ENCODE assay signal across 15 cellular contexts in the genomic region with DNA sequence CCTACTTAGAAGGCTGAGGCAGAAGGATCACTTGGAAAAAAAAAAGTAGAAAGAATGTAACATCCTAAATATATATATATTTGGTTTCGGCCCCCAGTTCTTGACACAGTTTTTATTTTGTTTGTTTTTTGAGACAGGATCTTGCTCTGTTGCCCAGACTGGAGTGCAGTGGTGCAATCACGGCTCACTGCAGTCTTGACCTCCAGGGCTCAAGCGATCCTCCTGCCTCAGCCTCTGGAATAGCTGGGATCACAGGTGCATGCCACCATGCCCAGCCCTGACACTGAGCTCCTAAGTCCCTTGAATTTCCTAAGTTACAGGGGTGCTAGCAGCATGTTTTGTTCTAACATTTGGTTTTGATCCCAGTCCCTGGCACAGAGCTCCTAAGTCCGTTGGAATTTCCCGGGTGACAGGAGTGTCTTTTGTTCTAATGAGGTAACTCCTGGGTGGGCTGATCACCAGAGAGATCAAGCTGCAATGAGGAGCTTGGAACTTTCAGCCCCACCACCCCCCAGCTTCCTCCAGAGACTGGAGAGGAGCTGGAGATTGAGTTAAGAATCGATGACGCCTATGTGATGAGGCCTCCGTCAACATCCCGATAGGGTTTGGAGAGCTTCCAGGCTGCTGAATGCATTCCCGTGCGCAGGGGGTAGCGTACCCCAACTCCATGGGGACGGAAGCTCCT.
"Had no signal": no experiment of that assay in that cellular context is flagged by ENCODE, and none has a peak within 500 bp of the region (broad histone marks: within the 10 kb centered on the region; RNA-seq: fewer than 3 reads in every experiment).

No MANE protein-coding gene starts in this region.

- H3K27ac ChIP-seq: foreskin keratinocyte, VCaP had no signal

- FAIRE-seq: pancreas, small intestine had no signal

- H3K4me1 ChIP-seq: foreskin keratinocyte had no signal

- ATAC-seq: activated CD8-positive, alpha-beta memory T cell treated with anti-CD3 and anti-CD28 coated beads, Interleukin-2, amount 10 ng/mL, durations not matched to agents 7 days and 5 days; foreskin keratinocyte; SK-N-SH treated with all-trans-retinoic acid at 6 μM for 48 hours; stimulated activated naive CD8-positive, alpha-beta T cell treated with anti-CD3 and anti-CD28 coated beads, Interleukin-15, Interleukin-2, amounts not matched to agents 100 U/mL and 50 U/mL, for 24 hours; upper lobe of right lung had no signal

- H3K27me3 ChIP-seq: foreskin keratinocyte, pancreas, upper lobe of right lung had no signal

- H3K4me3 ChIP-seq: coronary artery, pancreas, upper lobe of right lung had no signal

- DNase-seq: activated CD4-positive, alpha-beta memory T cell treated with anti-CD3 and anti-CD28 coated beads for 36 hours; activated CD8-positive, alpha-beta memory T cell treated with anti-CD3 and anti-CD28 coated beads, Interleukin-2, amount 10 ng/mL, durations not matched to agents 7 days and 5 days; activated naive CD4-positive, alpha-beta T cell treated with anti-CD3 and anti-CD28 coated beads, Interleukin-2, amount 10 ng/mL, durations not matched to agents 7 days and 5 days; activated T-cell treated with anti-CD3 and anti-CD28 coated beads, Interleukin-2, amount 50 U/mL, for 1 hour; central memory CD4-positive, alpha-beta T cell; foreskin keratinocyte; retina; small intestine; stimulated activated naive CD8-positive, alpha-beta T cell treated with anti-CD3 and anti-CD28 coated beads, Interleukin-15, Interleukin-2, amounts not matched to agents 100 U/mL and 50 U/mL, for 24 hours; T-helper 1 cell; upper lobe of right lung had no signal

- H3K9me3 ChIP-seq: pancreas, upper lobe of right lung had no signal

- H3K36me3 ChIP-seq: pancreas, upper lobe of right lung had no signal
